8 cellular contexts compared by ENCODE assay signal in genomic region chr5:112921031-112921832, GRCh38. TPM values are rescaled to one million over a fixed set of nuclear protein-coding genes. Genes with fewer than 3 reads are reported as not detected.
A peak's percentile ranks its signal among the peaks of the same experiment; 100 is the strongest.
DNase-seq lines count a peak whose midpoint lies in the region; ATAC-seq and TF ChIP-seq lines count a peak whose summit lies in the region.

No MANE protein-coding gene starts in this region.

- H3K27ac ChIP-seq in duodenal mucosa (ENCODE audit: low read depth, low read length) = peak overlapping the region; percentile 94

- intact Hi-C loops in lower leg skin (cut with DNase I; ENCODE audit: low total_unique reads) = no loop called here

- CTCF ChIA-PET in AG04449 (lab: Yijun Ruan, JAX) = interaction anchor here (0.9 to 2.6 kb wide), 13 partner anchors 10 to 73 kb away, joined by 3 to 17 read pairs (median 4); partner anchors contain the start of gene DCP2

- H3K4me1 ChIP-seq in duodenal mucosa (ENCODE audit: control insufficient read depth in 1 of 2, insufficient read depth in 2 of 2, low read length in 2 of 2) = peaks cover 31 to 34% of the 10 kb centered on the region in 2 donors

- ATAC-seq in GM18520 (IDR thresholded peaks at IDR 0.05; ENCODE audit: unreplicated experiment) = peak; percentile 31
- peak; percentile 34 for ATAC-seq in HG03066 (IDR thresholded peaks at IDR 0.05; ENCODE audit: low read depth, unreplicated experiment)

- peak overlapping the region; percentile 92 for H3K4me3 ChIP-seq in AG04449 (ENCODE audit: low read depth, low read length)
- peak overlapping the region; percentile 91 to 92 for H3K4me3 ChIP-seq in duodenal mucosa (ENCODE audit: low read depth in 1 of 2, low read length in 2 of 2)
- peak overlapping the region; percentile 97 for H3K4me3 ChIP-seq in lower leg skin (ENCODE audit: low read depth, poor library complexity, severe bottlenecking)

- DNase-seq in AG04449 (ENCODE audit: low read depth, low spot score) (no peak), NCI-H345 (lab: John Stamatoyannopoulos, UW) (peak; percentile 67), lower leg skin (ENCODE audit: low spot score in 2 of 2) (peak; percentile 58 to 93)
- peak; percentile 60 to 61 for DNase-seq in activated CD4-positive, alpha-beta T cell treated with anti-CD3 and anti-CD28 coated beads, Interleukin-2, amount 50 U/mL, for 48 hours
- DNase-seq in stimulated activated CD4-positive, alpha-beta T cell treated with anti-CD3 and anti-CD28 coated beads, Interleukin-4, amount 100 ng/mL, for 4 hours = peak; percentile 45 to 51

- peaks cover 7 to 14% of the 10 kb centered on the region in 2 donors for H3K36me3 ChIP-seq in duodenal mucosa (ENCODE audit: control insufficient read depth in 1 of 2, insufficient read depth in 2 of 2, low read length in 2 of 2)

- POLR2A ChIA-PET in AG04449 (lab: Yijun Ruan, JAX) = interaction anchor here (0.6 to 1.9 kb wide), 5 partner anchors 9 to 684 kb away, joined by 3 to 5 read pairs (median 3); partner anchors contain the start of gene DCP2

- TF ChIP-seq POLR2A in lower leg skin (IDR thresholded peaks at IDR 0.05) = no peak

- H3K27me3 ChIP-seq in duodenal mucosa (ENCODE audit: control insufficient read depth in 1 of 2, insufficient read depth in 2 of 2, low read length in 2 of 2) = no peaks in the 10 kb centered on the region

- H3K9ac ChIP-seq in duodenal mucosa (ENCODE audit: low read depth in 1 of 2, low read length in 2 of 2) = peak overlapping the region; percentile 90 to 94

- no peaks in the 10 kb centered on the region for H3K9me3 ChIP-seq in duodenal mucosa (ENCODE audit: control insufficient read depth in 1 of 2, low read length in 2 of 2)

- TF ChIP-seq CTCF in AG04449 (IDR thresholded peaks at IDR 0.05; ENCODE audit: insufficient read depth, low read length, missing control alignments) (peak; percentile 5), lower leg skin (IDR thresholded peaks at IDR 0.05) (no peak)

- 0 to 2% methylated on average over 30 to 47 of the region's 68 CpGs for WGBS in lower leg skin, 2 donors

RNA-seq across cellular contexts. Expression of gene REEP5, which starts 0.8 kb away (rescaled TPM):
- total RNA-seq in lower leg skin = 10 to 100 TPM; 50.7 to 85.5 (median 74.4) TPM

RNA-seq across cellular contexts. Expression of gene DCP2, which starts 55.4 kb away (rescaled TPM):
- total RNA-seq in lower leg skin = 10 to 100 TPM; 20.7 to 27.3 (median 22.1) TPM
